ENCODE assay signal across 11 cellular contexts in the genomic region with DNA sequence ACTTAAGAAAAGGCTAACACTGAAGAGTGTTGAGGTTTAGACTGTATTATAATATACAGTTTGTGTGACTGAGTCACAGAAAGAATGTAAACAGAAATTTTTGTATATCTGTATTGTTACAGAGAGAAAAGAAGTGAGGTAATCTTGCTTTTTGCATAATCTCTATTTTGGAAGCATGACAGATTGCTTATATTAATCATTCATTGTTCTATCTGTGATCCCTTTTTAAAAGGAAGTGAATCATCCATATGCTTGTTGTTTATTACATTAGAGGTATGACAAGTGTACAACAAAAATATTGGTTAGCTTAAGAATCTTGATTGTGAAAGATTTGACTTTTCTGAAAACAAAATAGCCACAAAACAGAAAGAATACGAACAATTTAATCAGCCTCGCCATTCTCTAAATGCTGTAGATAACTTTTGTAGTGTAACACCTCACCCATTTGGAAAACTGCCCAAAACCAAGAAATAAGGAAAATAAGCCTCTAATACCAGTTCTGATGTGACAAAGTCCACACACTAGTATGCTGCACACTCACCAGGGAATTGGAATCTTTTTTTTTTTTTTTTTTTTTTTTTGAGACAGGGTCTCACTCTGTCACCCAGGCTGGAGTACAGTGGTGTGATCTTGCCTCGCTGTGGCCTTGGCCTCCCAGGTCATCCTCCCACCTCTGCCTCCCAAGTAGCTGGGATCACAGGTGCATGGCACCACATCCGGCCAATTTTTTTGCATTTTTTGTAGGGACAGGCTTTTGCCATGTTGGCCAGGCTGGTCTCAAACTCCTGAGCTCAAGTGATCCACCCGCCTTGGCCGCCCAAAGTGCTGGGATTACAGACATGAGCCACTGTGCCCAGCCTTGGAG.
DNase-seq lines count a peak whose midpoint lies in the region; ATAC-seq and TF ChIP-seq lines count a peak whose summit lies in the region.
"Had no signal": no experiment of that assay in that cellular context is flagged by ENCODE, and none has a peak within 500 bp of the region (broad histone marks: within the 10 kb centered on the region; RNA-seq: fewer than 3 reads in every experiment).

No MANE protein-coding gene starts in this region.

- H3K9me3 ChIP-seq in RWPE2 (ENCODE audit: severe bottlenecking) (no peaks in the 10 kb centered on the region), fibroblast of lung (ENCODE audit: control insufficient read depth, insufficient read depth, low read depth, low read length) (no peaks in the 10 kb centered on the region), gastrocnemius medialis (no peaks in the 10 kb centered on the region), MM.1S (replicated peaks; ENCODE audit: insufficient read depth, low read length) (no peaks in the 10 kb centered on the region)
- H3K9me3 ChIP-seq: SJCRH30, uterus had no signal

- H3F3A ChIP-seq in MM.1S (ENCODE audit: insufficient read depth, low read length): no peaks in the 10 kb centered on the region

- TF ChIP-seq CTCF in RWPE2 (IDR thresholded peaks at IDR 0.05; ENCODE audit: poor library complexity, severe bottlenecking) (no peak), fibroblast of lung (conservative IDR thresholded peaks at IDR 0.05 in 1 of 2, IDR thresholded peaks at IDR 0.05 in 1 of 2; ENCODE audit: low read depth in 1 of 2, low read length in 2 of 2) (no peak), gastrocnemius medialis (IDR thresholded peaks at IDR 0.05 in 4 of 5, conservative IDR thresholded peaks at IDR 0.05 in 1 of 5) (no peak), MM.1S (IDR thresholded peaks at IDR 0.05; ENCODE audit: low read length) (no peak)

- H4K20me1 ChIP-seq in fibroblast of lung (ENCODE audit: control insufficient read depth, extremely low read depth, insufficient read depth, low read length) (no peaks in the 10 kb centered on the region), MM.1S (ENCODE audit: insufficient read depth, low read length) (no peaks in the 10 kb centered on the region)

- in situ Hi-C loops in gastrocnemius medialis (cut with MboI; ENCODE audit: low sequenced_read_pairs in 4 of 4): loop anchor here in 1 of 4 donors (25.0 kb wide), 1 partner anchor 92 kb away; the partner anchor contains the start of gene LPIN2
- in situ Hi-C loops in ACHN (cut with HindIII; ENCODE audit: low pct_ligation_motif_present, low pct_unique_long_range_greater_than_20kb, low sequenced_read_pairs): no loop called here

- no peak overlapping the region for H2AFZ ChIP-seq in fibroblast of lung (ENCODE audit: low read length)
- H2AFZ ChIP-seq in MM.1S (ENCODE audit: low read length): no peak overlapping the region

- DNase-seq in GM04504 (ENCODE audit: low read depth): peak; percentile 48
- no peak for DNase-seq in RWPE2 (ENCODE audit: low spot score)
- DNase-seq in fibroblast of lung (ENCODE audit: low read depth in 2 of 2): peak; percentile 53 to 72
- DNase-seq in gastrocnemius medialis: no peak
- DNase-seq in ACHN: no peak
- no peak for DNase-seq in activated CD8-positive, alpha-beta memory T cell treated with anti-CD3 and anti-CD28 coated beads, Interleukin-2, amount 50 U/mL, for 48 hours
- DNase-seq in MM.1S: no peak
- DNase-seq: activated CD4-positive, CD25-positive, alpha-beta regulatory T cell; SJCRH30; small intestine; uterus had no signal

- TF ChIP-seq POLR2A in gastrocnemius medialis (IDR thresholded peaks at IDR 0.05): no peak

- ATAC-seq in RWPE2 (ENCODE audit: low read depth) (peak; percentile 90), gastrocnemius medialis (no peak)

- no peak overlapping the region for H3K4me2 ChIP-seq in fibroblast of lung (ENCODE audit: extremely low read depth, insufficient read depth, low read length)
- no peak overlapping the region for H3K4me2 ChIP-seq in MM.1S (ENCODE audit: low read depth, low read length)

- no peak overlapping the region for H3K4me3 ChIP-seq in RWPE2 (ENCODE audit: severe bottlenecking)
- no peak overlapping the region for H3K4me3 ChIP-seq in fibroblast of lung (replicated peaks in 1 of 4; ENCODE audit: control extremely low read depth in 1 of 4, insufficient read depth in 1 of 4, low read depth in 3 of 4, low read length in 4 of 4)
- no peak overlapping the region for H3K4me3 ChIP-seq in gastrocnemius medialis
- H3K4me3 ChIP-seq in MM.1S (ENCODE audit: low read length): no peak overlapping the region
- H3K4me3 ChIP-seq: SJCRH30, uterus had no signal

- H3K36me3 ChIP-seq in RWPE2 (ENCODE audit: low read depth) (no peaks in the 10 kb centered on the region), fibroblast of lung (ENCODE audit: control insufficient read depth, insufficient read depth, low read length) (no peaks in the 10 kb centered on the region), gastrocnemius medialis (peaks cover 3 to 20% of the 10 kb centered on the region in 2 donors), MM.1S (replicated peaks; ENCODE audit: insufficient read depth, low read length) (no peaks in the 10 kb centered on the region)
- H3K36me3 ChIP-seq: SJCRH30, uterus had no signal

- H3K79me2 ChIP-seq in fibroblast of lung (ENCODE audit: control insufficient read depth, insufficient read depth, low read length) (no peaks in the 10 kb centered on the region), MM.1S (ENCODE audit: low read length) (no peaks in the 10 kb centered on the region)

- H3K4me1 ChIP-seq in RWPE2 (ENCODE audit: insufficient read depth, poor library complexity, severe bottlenecking): peaks cover 8% of the 10 kb centered on the region
- H3K4me1 ChIP-seq in fibroblast of lung (ENCODE audit: control insufficient read depth, extremely low read depth, insufficient read depth, low read length): no peaks in the 10 kb centered on the region
- H3K4me1 ChIP-seq in gastrocnemius medialis: no peaks in the 10 kb centered on the region
- 0 out of 2 replicates have a peak, but pooled peaks cover 9% of the 10 kb centered on the region for H3K4me1 ChIP-seq in MM.1S (ENCODE audit: low read length)
- H3K4me1 ChIP-seq: SJCRH30, uterus had no signal

- H3K27me3 ChIP-seq in RWPE2 (ENCODE audit: insufficient read depth, poor library complexity, severe bottlenecking): no peaks in the 10 kb centered on the region
- H3K27me3 ChIP-seq in fibroblast of lung (ENCODE audit: control insufficient read depth, insufficient read depth, low read length): no peaks in the 10 kb centered on the region
- no peaks in the 10 kb centered on the region for H3K27me3 ChIP-seq in gastrocnemius medialis
- no peaks in the 10 kb centered on the region for H3K27me3 ChIP-seq in MM.1S (replicated peaks; ENCODE audit: insufficient read depth, low read length)
- H3K27me3 ChIP-seq: SJCRH30, uterus had no signal

- no peaks in the 10 kb centered on the region for H3K9me2 ChIP-seq in MM.1S (replicated peaks; ENCODE audit: insufficient read depth, low read length)

- H3K27ac ChIP-seq in RWPE2 (ENCODE audit: poor library complexity, severe bottlenecking) (no peak overlapping the region), fibroblast of lung (ENCODE audit: insufficient read depth, low read length) (no peak overlapping the region), gastrocnemius medialis (peak overlapping the region in 3 of 4 donors; percentile 10 to 44 (median 32)), MM.1S (ENCODE audit: low read length) (no peak overlapping the region)
- H3K27ac ChIP-seq: SJCRH30, uterus had no signal

- intact Hi-C loops in gastrocnemius medialis (cut with DNase I; ENCODE audit: low total_unique reads): no loop called here

- H3K9ac ChIP-seq in fibroblast of lung (ENCODE audit: insufficient read depth, low read length): no peak overlapping the region
- no peak overlapping the region for H3K9ac ChIP-seq in MM.1S (ENCODE audit: low read length)

Comparison
In these comparisons a context has a peak if more than half of its experiments do, and no peak if none do; other contexts are left out.
1. DNase-seq: peak in GM04504 (single experiment) and fibroblast of lung (2 of 2); none in RWPE2 (single experiment), gastrocnemius medialis (0 of 2), ACHN (single experiment), activated CD8-positive, alpha-beta memory T cell treated with anti-CD3 and anti-CD28 coated beads, Interleukin-2, amount 50 U/mL, for 48 hours (single experiment) and MM.1S (single experiment).
2. H3K27ac ChIP-seq: peak in gastrocnemius medialis (3 of 4); none in RWPE2 (single experiment), fibroblast of lung (single experiment) and MM.1S (single experiment).